In genomic region chr19:42352216-42352892, GRCh38 we compare ENCODE assay signal across 2 cellular contexts.
TF ChIP-seq lines count a peak whose summit lies in the region.

No MANE protein-coding gene starts in this region.

TF ChIP-seq in A549, 52 proteins besides CTCF, POLR2A, EP300 and RAD21 (continued from another document):
- TF ChIP-seq, protein P1, sequence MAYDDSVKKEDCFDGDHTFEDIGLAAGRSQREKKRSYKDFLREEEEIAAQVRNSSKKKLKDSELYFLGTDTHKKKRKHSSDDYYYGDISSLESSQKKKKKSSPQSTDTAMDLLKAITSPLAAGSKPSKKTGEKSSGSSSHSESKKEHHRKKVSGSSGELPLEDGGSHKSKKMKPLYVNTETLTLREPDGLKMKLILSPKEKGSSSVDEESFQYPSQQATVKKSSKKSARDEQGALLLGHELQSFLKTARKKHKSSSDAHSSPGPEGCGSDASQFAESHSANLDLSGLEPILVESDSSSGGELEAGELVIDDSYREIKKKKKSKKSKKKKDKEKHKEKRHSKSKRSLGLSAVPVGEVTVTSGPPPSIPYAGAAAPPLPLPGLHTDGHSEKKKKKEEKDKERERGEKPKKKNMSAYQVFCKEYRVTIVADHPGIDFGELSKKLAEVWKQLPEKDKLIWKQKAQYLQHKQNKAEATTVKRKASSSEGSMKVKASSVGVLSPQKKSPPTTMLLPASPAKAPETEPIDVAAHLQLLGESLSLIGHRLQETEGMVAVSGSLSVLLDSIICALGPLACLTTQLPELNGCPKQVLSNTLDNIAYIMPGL (CRISPR knock-in tag; IDR thresholded peaks at IDR 0.05; ENCODE audit: borderline replicate concordance) = no peak
- TF ChIP-seq HOXB13 (CRISPR knock-in tag; IDR thresholded peaks at IDR 0.05; ENCODE audit: low read depth) (no peak), FOSB (CRISPR knock-in tag; IDR thresholded peaks at IDR 0.05) (no peak), RCOR1 (IDR thresholded peaks at IDR 0.05; ENCODE audit: low read depth, low read length) (no peak)
- TF ChIP-seq, protein P2, sequence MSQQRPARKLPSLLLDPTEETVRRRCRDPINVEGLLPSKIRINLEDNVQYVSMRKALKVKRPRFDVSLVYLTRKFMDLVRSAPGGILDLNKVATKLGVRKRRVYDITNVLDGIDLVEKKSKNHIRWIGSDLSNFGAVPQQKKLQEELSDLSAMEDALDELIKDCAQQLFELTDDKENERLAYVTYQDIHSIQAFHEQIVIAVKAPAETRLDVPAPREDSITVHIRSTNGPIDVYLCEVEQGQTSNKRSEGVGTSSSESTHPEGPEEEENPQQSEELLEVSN (IDR thresholded peaks at IDR 0.05; ENCODE audit: borderline replicate concordance, low read depth) = no peak

TF ChIP-seq in WTC11, 78 proteins besides CTCF, POLR2A, EP300 and RAD21 (continued from another document):
- TF ChIP-seq E2F5 (CRISPR knock-in tag; IDR thresholded peaks at IDR 0.05) (no peak), MAX (CRISPR knock-in tag; IDR thresholded peaks at IDR 0.05) (no peak), ZMAT4 (CRISPR knock-in tag; IDR thresholded peaks at IDR 0.05) (no peak), ZNF671 (CRISPR knock-in tag; IDR thresholded peaks at IDR 0.05) (no peak), ZNF396 (CRISPR knock-in tag; IDR thresholded peaks at IDR 0.05; ENCODE audit: borderline replicate concordance) (no peak), PRRX2 (CRISPR knock-in tag; IDR thresholded peaks at IDR 0.05) (no peak), FOXJ3 (CRISPR knock-in tag; IDR thresholded peaks at IDR 0.05; ENCODE audit: borderline replicate concordance) (no peak), ZNF317 (CRISPR knock-in tag; IDR thresholded peaks at IDR 0.05; ENCODE audit: borderline replicate concordance, low read depth) (no peak), ESRRA (CRISPR knock-in tag; IDR thresholded peaks at IDR 0.05; ENCODE audit: borderline replicate concordance) (no peak)
- TF ChIP-seq, protein P3, sequence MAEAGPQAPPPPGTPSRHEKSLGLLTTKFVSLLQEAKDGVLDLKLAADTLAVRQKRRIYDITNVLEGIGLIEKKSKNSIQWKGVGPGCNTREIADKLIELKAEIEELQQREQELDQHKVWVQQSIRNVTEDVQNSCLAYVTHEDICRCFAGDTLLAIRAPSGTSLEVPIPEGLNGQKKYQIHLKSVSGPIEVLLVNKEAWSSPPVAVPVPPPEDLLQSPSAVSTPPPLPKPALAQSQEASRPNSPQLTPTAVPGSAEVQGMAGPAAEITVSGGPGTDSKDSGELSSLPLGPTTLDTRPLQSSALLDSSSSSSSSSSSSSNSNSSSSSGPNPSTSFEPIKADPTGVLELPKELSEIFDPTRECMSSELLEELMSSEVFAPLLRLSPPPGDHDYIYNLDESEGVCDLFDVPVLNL (CRISPR knock-in tag; IDR thresholded peaks at IDR 0.05; ENCODE audit: borderline replicate concordance, low read depth) = no peak
- TF ChIP-seq, protein P4, sequence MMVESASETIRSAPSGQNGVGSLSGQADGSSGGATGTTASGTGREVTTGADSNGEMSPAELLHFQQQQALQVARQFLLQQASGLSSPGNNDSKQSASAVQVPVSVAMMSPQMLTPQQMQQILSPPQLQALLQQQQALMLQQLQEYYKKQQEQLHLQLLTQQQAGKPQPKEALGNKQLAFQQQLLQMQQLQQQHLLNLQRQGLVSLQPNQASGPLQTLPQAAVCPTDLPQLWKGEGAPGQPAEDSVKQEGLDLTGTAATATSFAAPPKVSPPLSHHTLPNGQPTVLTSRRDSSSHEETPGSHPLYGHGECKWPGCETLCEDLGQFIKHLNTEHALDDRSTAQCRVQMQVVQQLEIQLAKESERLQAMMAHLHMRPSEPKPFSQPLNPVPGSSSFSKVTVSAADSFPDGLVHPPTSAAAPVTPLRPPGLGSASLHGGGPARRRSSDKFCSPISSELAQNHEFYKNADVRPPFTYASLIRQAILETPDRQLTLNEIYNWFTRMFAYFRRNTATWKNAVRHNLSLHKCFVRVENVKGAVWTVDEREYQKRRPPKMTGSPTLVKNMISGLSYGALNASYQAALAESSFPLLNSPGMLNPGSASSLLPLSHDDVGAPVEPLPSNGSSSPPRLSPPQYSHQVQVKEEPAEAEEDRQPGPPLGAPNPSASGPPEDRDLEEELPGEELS (CRISPR knock-in tag; IDR thresholded peaks at IDR 0.05) = no peak
- TF ChIP-seq, protein P5, sequence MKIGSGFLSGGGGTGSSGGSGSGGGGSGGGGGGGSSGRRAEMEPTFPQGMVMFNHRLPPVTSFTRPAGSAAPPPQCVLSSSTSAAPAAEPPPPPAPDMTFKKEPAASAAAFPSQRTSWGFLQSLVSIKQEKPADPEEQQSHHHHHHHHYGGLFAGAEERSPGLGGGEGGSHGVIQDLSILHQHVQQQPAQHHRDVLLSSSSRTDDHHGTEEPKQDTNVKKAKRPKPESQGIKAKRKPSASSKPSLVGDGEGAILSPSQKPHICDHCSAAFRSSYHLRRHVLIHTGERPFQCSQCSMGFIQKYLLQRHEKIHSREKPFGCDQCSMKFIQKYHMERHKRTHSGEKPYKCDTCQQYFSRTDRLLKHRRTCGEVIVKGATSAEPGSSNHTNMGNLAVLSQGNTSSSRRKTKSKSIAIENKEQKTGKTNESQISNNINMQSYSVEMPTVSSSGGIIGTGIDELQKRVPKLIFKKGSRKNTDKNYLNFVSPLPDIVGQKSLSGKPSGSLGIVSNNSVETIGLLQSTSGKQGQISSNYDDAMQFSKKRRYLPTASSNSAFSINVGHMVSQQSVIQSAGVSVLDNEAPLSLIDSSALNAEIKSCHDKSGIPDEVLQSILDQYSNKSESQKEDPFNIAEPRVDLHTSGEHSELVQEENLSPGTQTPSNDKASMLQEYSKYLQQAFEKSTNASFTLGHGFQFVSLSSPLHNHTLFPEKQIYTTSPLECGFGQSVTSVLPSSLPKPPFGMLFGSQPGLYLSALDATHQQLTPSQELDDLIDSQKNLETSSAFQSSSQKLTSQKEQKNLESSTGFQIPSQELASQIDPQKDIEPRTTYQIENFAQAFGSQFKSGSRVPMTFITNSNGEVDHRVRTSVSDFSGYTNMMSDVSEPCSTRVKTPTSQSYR (CRISPR knock-in tag; IDR thresholded peaks at IDR 0.05) = no peak
TF ChIP-seq in WTC11: peak in this region for 0.
